1 cellular context compared by ENCODE assay signal in genomic region chr17:42502926-42503325, GRCh38.
TF ChIP-seq lines count a peak whose summit lies in the region.

No MANE protein-coding gene starts in this region.

TF ChIP-seq in SK-N-SH treated with all-trans-retinoic acid at 6 μM for 48 hours, 23 proteins besides CTCF, POLR2A, EP300 and RAD21 (continued from another document):
- TF ChIP-seq POU6F1 (CRISPR knock-in tag; IDR thresholded peaks at IDR 0.05; ENCODE audit: borderline replicate concordance, low read depth) (no peak), ZC3H10 (CRISPR knock-in tag; IDR thresholded peaks at IDR 0.05) (no peak)
